In the genomic region with DNA sequence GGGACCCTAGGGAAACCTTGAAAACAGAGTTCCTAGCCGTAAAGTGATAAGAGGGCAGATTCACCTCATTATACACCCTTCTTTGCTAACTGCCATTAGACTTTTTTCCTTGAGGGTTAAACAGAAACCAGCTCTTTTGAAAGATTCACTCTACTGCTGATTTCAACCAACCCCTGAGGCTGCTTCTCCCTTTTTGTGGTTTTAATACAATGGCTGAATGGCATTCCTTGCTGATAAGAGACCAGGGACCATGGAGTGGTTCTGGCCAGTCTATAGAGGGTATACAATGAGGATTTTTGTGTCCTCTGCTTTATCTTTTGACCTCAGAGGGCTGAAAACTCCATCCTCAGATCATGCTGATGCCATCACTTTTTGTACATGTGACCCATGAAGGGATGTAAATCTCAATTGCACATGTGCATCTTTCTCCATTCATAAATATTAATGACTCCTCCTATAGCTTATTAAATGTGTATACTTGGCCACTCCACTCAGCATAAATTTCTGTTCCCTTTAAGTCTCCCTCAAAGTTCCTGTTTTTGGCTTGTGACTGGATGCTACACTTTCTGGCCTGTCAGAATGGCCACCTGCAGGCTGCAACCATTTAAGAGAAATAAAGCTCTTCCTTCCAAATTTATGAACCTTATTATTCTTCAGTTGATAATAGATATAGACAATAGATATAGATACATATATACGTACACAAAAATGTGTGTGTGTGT, we compare ENCODE assay signal across 12 cellular contexts.
"Had no signal": no experiment of that assay in that cellular context is flagged by ENCODE, and none has a peak within 500 bp of the region (broad histone marks: within the 10 kb centered on the region; RNA-seq: fewer than 3 reads in every experiment).

No MANE protein-coding gene starts in this region.

- DNase-seq: activated B cell treated with CpG ODN at 0.5 μM for 24 hours; activated CD4-positive, alpha-beta T cell treated with anti-CD3 and anti-CD28 coated beads, Interleukin-2, amount 10 ng/mL, durations not matched to agents 24 days and 14 days; activated naive CD4-positive, alpha-beta T cell treated with Interleukin-2 at 50 U/mL for 16 hours; activated naive CD8-positive, alpha-beta T cell treated with anti-CD3 and anti-CD28 coated beads, Interleukin-2, amount 50 U/mL, for 24 hours; colonic mucosa; foreskin keratinocyte; heart right ventricle; kidney; left ventricle myocardium superior; small intestine; thyroid gland had no signal

- ATAC-seq: activated naive CD8-positive, alpha-beta T cell treated with anti-CD3 and anti-CD28 coated beads, Interleukin-2, amount 50 U/mL, for 24 hours; foreskin keratinocyte; heart right ventricle; left ventricle myocardium superior; stimulated activated effector memory CD8-positive, alpha-beta T cell treated with anti-CD3 and anti-CD28 coated beads, Interleukin-12 subunit alpha, Interleukin-12 subunit beta, amount 100 ng/mL, for 72 hours had no signal
